8 cellular contexts compared by ENCODE assay signal in the genomic region with DNA sequence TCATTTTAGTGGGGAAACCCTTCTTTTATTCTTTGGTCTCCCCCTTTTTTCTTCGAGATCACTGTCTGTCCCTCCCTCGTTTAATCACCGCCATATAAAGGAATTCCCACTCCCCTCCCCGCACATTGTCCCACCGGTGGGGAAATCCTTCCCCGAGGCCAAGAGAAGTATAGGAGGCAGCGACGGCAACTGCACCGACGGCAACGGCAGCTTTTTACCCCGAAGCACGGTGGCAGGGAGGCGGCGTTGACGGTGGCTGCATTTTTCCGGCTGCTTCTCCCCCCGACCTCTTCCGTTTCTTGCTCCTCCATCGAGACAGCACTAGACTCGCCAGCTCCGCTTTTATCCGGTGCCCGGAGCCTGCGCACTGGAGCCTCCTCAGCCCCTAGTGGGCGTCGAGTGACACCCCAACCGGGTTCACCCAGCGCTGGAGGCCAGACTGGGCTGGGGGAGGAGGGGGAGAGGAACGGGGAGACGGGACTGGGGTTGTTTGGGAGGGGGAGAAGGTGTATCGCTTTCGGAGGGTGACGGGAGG. TPM values are rescaled to one million over a fixed set of nuclear protein-coding genes. Genes with fewer than 3 reads are reported as not detected.
DNase-seq lines count a peak whose midpoint lies in the region; ATAC-seq, FAIRE-seq and TF ChIP-seq lines count a peak whose summit lies in the region.

No MANE protein-coding gene starts in this region.

- peak overlapping the region; percentile 91 for H3K4me3 Mint-ChIP-seq in activated T-helper 2 cell treated with anti-CD3 and anti-CD28 coated beads, Interferon-gamma antibody, Interleukin-2, Interleukin-4, amounts not matched to agents 10 μg/mL and 5 μg/mL and 100 μg/mL, durations not matched to agents 14 hours and 24 hours and 36 hours (ENCODE audit: low read depth)
- H3K4me3 Mint-ChIP-seq in natural killer cell treated with Interleukin-12 subunit alpha and Interleukin-12 subunit beta and Interleukin-15 and Interleukin-18, amount 100 ng/mL, for 72 hours: peak overlapping the region; percentile 98

- no peaks in the 10 kb centered on the region for H3K36me3 ChIP-seq in KMS-11 (ENCODE audit: insufficient read depth)

- H3K4me2 ChIP-seq in KMS-11: peak overlapping the region; percentile 60

- peaks cover 85% of the 10 kb centered on the region for H3K79me2 ChIP-seq in KMS-11 (ENCODE audit: insufficient read depth, low read depth)

- peaks cover 46% of the 10 kb centered on the region for H3K4me1 ChIP-seq in KMS-11 (ENCODE audit: low read depth, poor library complexity, severe bottlenecking)

- peak overlapping the region; percentile 100 for H3K27ac Mint-ChIP-seq in activated T-helper 2 cell treated with anti-CD3 and anti-CD28 coated beads, Interferon-gamma antibody, Interleukin-2, Interleukin-4, amounts not matched to agents 10 μg/mL and 5 μg/mL and 100 μg/mL, durations not matched to agents 14 hours and 24 hours and 36 hours
- H3K27ac Mint-ChIP-seq in natural killer cell treated with Interleukin-12 subunit alpha and Interleukin-12 subunit beta and Interleukin-15 and Interleukin-18, amount 100 ng/mL, for 72 hours: peak overlapping the region; percentile 100

- no peaks in the 10 kb centered on the region for H3K9me3 Mint-ChIP-seq in activated T-helper 2 cell treated with anti-CD3 and anti-CD28 coated beads, Interferon-gamma antibody, Interleukin-2, Interleukin-4, amounts not matched to agents 10 μg/mL and 5 μg/mL and 100 μg/mL, durations not matched to agents 14 hours and 24 hours and 36 hours
- no peaks in the 10 kb centered on the region for H3K9me3 Mint-ChIP-seq in natural killer cell treated with Interleukin-12 subunit alpha and Interleukin-12 subunit beta and Interleukin-15 and Interleukin-18, amount 100 ng/mL, for 72 hours

- FAIRE-seq in RCC 7860 (lab: Jason Lieb, UNC): no peak

- peaks cover 15% of the 10 kb centered on the region for H4K20me1 ChIP-seq in KMS-11 (ENCODE audit: insufficient read depth)

- no peak overlapping the region for H3K4me3 ChIP-seq in KMS-11 (IDR thresholded peaks at IDR 0.05; ENCODE audit: insufficient read depth, low read depth, low read length)

- H3K27ac ChIP-seq in KMS-11: peak overlapping the region; percentile 98

- peak overlapping the region; percentile 99 for H3K9ac ChIP-seq in KMS-11

- DNase-seq in DMS79 treated with DMSO at 0.1 percent for 48 hours (lab: John Stamatoyannopoulos, UW): peak; percentile 81
- DNase-seq in RCC 7860 (ENCODE audit: low spot score): peak; percentile 93
- DNase-seq in activated T-helper 2 cell treated with anti-CD3 and anti-CD28 coated beads, Interferon-gamma antibody, Interleukin-2, Interleukin-4, amounts not matched to agents 10 μg/mL and 5 μg/mL and 100 μg/mL, durations not matched to agents 14 hours and 24 hours and 36 hours (ENCODE audit: low spot score): peak; percentile 92
- DNase-seq in fibroblast of peridontal ligament (ENCODE audit: extremely low read depth): peak; percentile 96
- peak; percentile 95 for DNase-seq in natural killer cell treated with Interleukin-12 subunit alpha and Interleukin-12 subunit beta and Interleukin-15 and Interleukin-18, amount 100 ng/mL, for 72 hours (ENCODE audit: low spot score)
- DNase-seq in stimulated activated naive CD4-positive, alpha-beta T cell treated with Interleukin-2 at 50 U/mL for 16 hours (lab: John Stamatoyannopoulos, UW): peak; percentile 93

- peaks cover 35% of the 10 kb centered on the region for H3K4me1 Mint-ChIP-seq in activated T-helper 2 cell treated with anti-CD3 and anti-CD28 coated beads, Interferon-gamma antibody, Interleukin-2, Interleukin-4, amounts not matched to agents 10 μg/mL and 5 μg/mL and 100 μg/mL, durations not matched to agents 14 hours and 24 hours and 36 hours (ENCODE audit: low read depth)
- H3K4me1 Mint-ChIP-seq in natural killer cell treated with Interleukin-12 subunit alpha and Interleukin-12 subunit beta and Interleukin-15 and Interleukin-18, amount 100 ng/mL, for 72 hours (ENCODE audit: low read depth in 2 of 2): peaks cover 40 to 58% of the 10 kb centered on the region in 2 donors

- peaks cover 84% of the 10 kb centered on the region for H3K36me3 Mint-ChIP-seq in activated T-helper 2 cell treated with anti-CD3 and anti-CD28 coated beads, Interferon-gamma antibody, Interleukin-2, Interleukin-4, amounts not matched to agents 10 μg/mL and 5 μg/mL and 100 μg/mL, durations not matched to agents 14 hours and 24 hours and 36 hours (ENCODE audit: low read depth)
- H3K36me3 Mint-ChIP-seq in natural killer cell treated with Interleukin-12 subunit alpha and Interleukin-12 subunit beta and Interleukin-15 and Interleukin-18, amount 100 ng/mL, for 72 hours: peaks cover 40% of the 10 kb centered on the region

- peak; percentile 67 for TF ChIP-seq CTCF in KMS-11 (conservative IDR thresholded peaks at IDR 0.05; ENCODE audit: low read depth, low read length)

- ATAC-seq in GM21717 (IDR thresholded peaks at IDR 0.05; ENCODE audit: unreplicated experiment): peak; percentile 39
- peak; percentile 75 to 79 for ATAC-seq in natural killer cell treated with Interleukin-12 subunit alpha and Interleukin-12 subunit beta and Interleukin-15 and Interleukin-18, amount 100 ng/mL, for 72 hours

- intact Hi-C loops in activated T-helper 2 cell treated with anti-CD3 and anti-CD28 coated beads, Interferon-gamma antibody, Interleukin-2, Interleukin-4, amounts not matched to agents 10 μg/mL and 5 μg/mL and 100 μg/mL, durations not matched to agents 14 hours and 24 hours and 36 hours (cut with micrococcal nuclease): loop anchor here (2.0 to 5.0 kb wide), 3 partner anchors 334 to 1271 kb away; partner anchors contain the start of gene NAMPT

- no peaks in the 10 kb centered on the region for H3K27me3 Mint-ChIP-seq in activated T-helper 2 cell treated with anti-CD3 and anti-CD28 coated beads, Interferon-gamma antibody, Interleukin-2, Interleukin-4, amounts not matched to agents 10 μg/mL and 5 μg/mL and 100 μg/mL, durations not matched to agents 14 hours and 24 hours and 36 hours (ENCODE audit: low read depth)
- no peaks in the 10 kb centered on the region for H3K27me3 Mint-ChIP-seq in natural killer cell treated with Interleukin-12 subunit alpha and Interleukin-12 subunit beta and Interleukin-15 and Interleukin-18, amount 100 ng/mL, for 72 hours

- no peak overlapping the region for H2AFZ ChIP-seq in KMS-11 (ENCODE audit: low read depth)

- H3K27me3 ChIP-seq in KMS-11 (ENCODE audit: insufficient read depth, low read depth): no peaks in the 10 kb centered on the region

RNA-seq across cellular contexts. Expression of gene KMT2E, which starts 0.7 kb away (rescaled TPM):
- 134 and 135 TPM in 2 replicates for total RNA-seq in activated T-helper 2 cell treated with anti-CD3 and anti-CD28 coated beads, Interferon-gamma antibody, Interleukin-2, Interleukin-4, amounts not matched to agents 10 μg/mL and 5 μg/mL and 100 μg/mL, durations not matched to agents 14 hours and 24 hours and 36 hours
- total RNA-seq in natural killer cell treated with Interleukin-12 subunit alpha and Interleukin-12 subunit beta and Interleukin-15 and Interleukin-18, amount 100 ng/mL, for 72 hours: 100 to 1,000 TPM; 152 to 172 TPM
